1 cellular context compared by ENCODE assay signal in the genomic region with DNA sequence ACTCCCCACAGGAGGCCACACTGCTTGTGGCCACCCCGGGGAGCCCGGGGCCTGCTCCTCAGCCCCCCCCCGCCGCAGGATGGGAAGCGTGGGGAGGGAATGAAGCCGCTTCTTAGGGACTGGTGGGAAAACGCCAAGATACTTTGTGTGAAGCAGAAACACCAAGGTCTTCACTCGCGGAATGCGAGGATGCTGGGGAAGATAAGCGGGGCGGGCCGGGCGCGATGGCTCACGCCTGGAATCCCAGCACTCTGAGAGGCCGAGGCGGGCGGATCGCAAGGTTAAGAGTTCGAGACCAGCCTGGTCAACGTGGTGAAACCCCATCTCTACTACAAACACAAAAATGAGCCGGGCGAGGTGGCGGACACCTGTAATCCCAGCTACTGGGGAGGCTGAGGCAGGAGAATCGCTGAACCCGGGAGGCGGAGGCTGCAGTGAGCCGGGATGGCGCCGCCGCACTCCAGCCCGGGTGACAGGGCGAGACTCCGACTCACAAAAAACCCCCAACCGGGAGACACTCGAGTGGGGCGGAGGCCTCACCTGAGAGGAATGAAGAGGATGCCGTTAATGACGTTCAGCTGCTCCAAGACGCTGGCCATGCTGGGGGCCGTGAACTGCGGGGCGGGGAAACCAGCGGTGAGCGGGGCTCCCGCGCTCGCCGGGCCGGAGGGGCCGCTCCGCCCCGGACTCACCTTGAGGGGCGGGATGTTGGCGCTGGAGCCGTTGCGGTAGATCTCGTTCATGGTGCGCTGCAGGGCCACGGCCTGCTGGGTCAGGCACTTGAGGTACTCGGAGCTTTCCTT.
TF ChIP-seq lines count a peak whose summit lies in the region.

No MANE protein-coding gene starts in this region.

TF ChIP-seq in HEK293, 187 proteins besides CTCF, POLR2A, EP300 and RAD21:
- TF ChIP-seq BCL11B (tag by site-specific recombination; IDR thresholded peaks at IDR 0.05; ENCODE audit: low read depth) (no peak), KLF8 (tag by site-specific recombination; IDR thresholded peaks at IDR 0.05) (0 out of 2 replicates have a peak, but pooled peaks have one; percentile 29)
